8 cellular contexts compared by ENCODE assay signal in the genomic region with DNA sequence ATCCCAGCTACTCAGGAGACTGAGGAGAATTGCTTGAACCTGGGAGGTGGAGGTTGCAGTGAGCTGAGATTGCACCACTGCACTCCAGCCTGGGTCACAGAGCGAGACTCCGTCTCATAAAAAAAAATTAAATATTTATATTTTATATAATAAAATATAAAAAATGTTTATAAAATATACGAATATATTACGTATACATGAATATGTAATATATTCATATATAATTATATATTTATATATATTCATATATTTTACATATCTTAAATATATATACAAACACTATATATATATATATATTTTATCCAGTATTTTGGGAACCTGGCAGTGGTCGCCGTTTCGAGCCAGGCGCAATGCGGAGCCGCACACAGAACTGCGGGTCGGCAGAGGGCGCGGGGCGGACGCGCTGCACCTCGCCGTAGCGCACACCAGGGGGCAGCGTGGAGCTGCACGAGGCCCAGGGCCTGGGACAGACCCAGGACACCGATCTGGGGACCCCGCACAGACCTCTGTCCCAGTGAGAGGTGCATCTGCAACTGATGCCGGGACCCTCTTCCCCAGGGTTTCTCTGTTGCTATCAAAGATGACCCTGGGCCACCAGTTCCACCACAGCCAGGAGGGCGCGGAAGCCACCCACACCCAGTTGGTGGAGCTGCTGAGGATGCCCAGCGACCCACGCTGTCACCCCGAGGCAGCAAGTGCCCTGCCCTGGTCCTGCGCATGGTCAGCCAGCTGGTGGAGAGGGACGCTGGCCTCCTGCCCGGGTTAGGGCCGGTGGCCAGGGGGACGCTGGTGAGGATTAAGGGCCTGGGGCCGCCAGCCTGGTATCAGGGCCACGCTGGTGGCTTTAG. TPM values are rescaled to one million over a fixed set of nuclear protein-coding genes. Genes with fewer than 3 reads are reported as not detected.
DNase-seq lines count a peak whose midpoint lies in the region; ATAC-seq and TF ChIP-seq lines count a peak whose summit lies in the region.

No MANE protein-coding gene starts in this region.

- no peaks in the 10 kb centered on the region for H4K20me1 ChIP-seq in neural progenitor cell (ENCODE audit: low read depth)

- H3K36me3 Mint-ChIP-seq in CD14-positive monocyte (no peaks in the 10 kb centered on the region), neural progenitor cell (peaks cover 18% of the 10 kb centered on the region)

- H3K9ac ChIP-seq in neural progenitor cell, result no peak overlapping the region

- H2AFZ ChIP-seq in neural progenitor cell (replicated peaks), result no peak overlapping the region

- peaks cover 0 to 2% (median 1%) of the 10 kb centered on the region in 3 donors for H3K27me3 Mint-ChIP-seq in CD14-positive monocyte (ENCODE audit: low read depth in 3 of 3)
- H3K27me3 Mint-ChIP-seq in neural progenitor cell (ENCODE audit: insufficient read depth, low read depth), result peaks cover 2% of the 10 kb centered on the region

- no peaks in the 10 kb centered on the region for H3K9me3 ChIP-seq in esophagus squamous epithelium
- no peaks in the 10 kb centered on the region for H3K9me3 ChIP-seq in neural progenitor cell (ENCODE audit: low read depth)
- no peaks in the 10 kb centered on the region for H3K9me3 ChIP-seq in upper lobe of left lung

- H3K27ac ChIP-seq in esophagus squamous epithelium (no peak overlapping the region), neural progenitor cell (no peak overlapping the region), upper lobe of left lung (no peak overlapping the region)

- H3K27ac Mint-ChIP-seq in CD14-positive monocyte, result no peak overlapping the region
- no peak overlapping the region for H3K27ac Mint-ChIP-seq in neural progenitor cell

- H3K79me2 ChIP-seq in neural progenitor cell (ENCODE audit: low read depth), result no peaks in the 10 kb centered on the region

- H3K36me3 ChIP-seq in esophagus squamous epithelium (no peaks in the 10 kb centered on the region), neural progenitor cell (no peaks in the 10 kb centered on the region), upper lobe of left lung (peaks cover 0 to 10% (median 3%) of the 10 kb centered on the region in 4 donors)

- H3K4me3 Mint-ChIP-seq in CD14-positive monocyte, result no peak overlapping the region
- H3K4me3 Mint-ChIP-seq in neural progenitor cell, result no peak overlapping the region

- H3K27me3 ChIP-seq in esophagus squamous epithelium (no peaks in the 10 kb centered on the region), neural progenitor cell (no peaks in the 10 kb centered on the region), upper lobe of left lung (no peaks in the 10 kb centered on the region)

- WGBS in esophagus squamous epithelium, 2 donors, result 18 to 24% methylated on average over 17 to 23 of the region's 37 CpGs
- WGBS in upper lobe of left lung, 2 donors, result 37 to 44% methylated on average over 32 to 37 of the region's 37 CpGs

- TF ChIP-seq EP300 in upper lobe of left lung (IDR thresholded peaks at IDR 0.05), result no peak

- H3F3A ChIP-seq in neural progenitor cell (ENCODE audit: low read depth), result no peaks in the 10 kb centered on the region

- peaks cover 3% of the 10 kb centered on the region for H3K4me1 Mint-ChIP-seq in CD14-positive monocyte
- peaks cover 8% of the 10 kb centered on the region for H3K4me1 Mint-ChIP-seq in neural progenitor cell

- ATAC-seq in GM19372 (IDR thresholded peaks at IDR 0.05; ENCODE audit: low read depth, unreplicated experiment) (peak; percentile 66), upper lobe of left lung (ENCODE audit: low FRiP score in 2 of 2) (peak; percentile 82 to 89)

- DNase-seq in CD14-positive monocyte (ENCODE audit: low spot score), result no peak
- DNase-seq in NB4 (ENCODE audit: low read depth), result peak; percentile 74
- DNase-seq in activated CD8-positive, alpha-beta memory T cell treated with anti-CD3 and anti-CD28 coated beads, Interleukin-2, amount 50 U/mL, for 48 hours, result peak; percentile 91
- DNase-seq in esophagus squamous epithelium (lab: John Stamatoyannopoulos, UW), result no peak
- DNase-seq in neural progenitor cell (ENCODE audit: low spot score), result peak; percentile 83
- peak in 1 of 2 donors; percentile 92 for DNase-seq in upper lobe of left lung
- DNase-seq in NCI-H187 treated with DMSO at 0.1 percent for 48 hours (lab: John Stamatoyannopoulos, UW), result no peak

- peaks cover 0 to 16% (median 2%) of the 10 kb centered on the region in 3 donors for H3K4me1 ChIP-seq in esophagus squamous epithelium
- H3K4me1 ChIP-seq in neural progenitor cell, result no peaks in the 10 kb centered on the region
- peaks cover 0 to 7% (median 2%) of the 10 kb centered on the region in 4 donors for H3K4me1 ChIP-seq in upper lobe of left lung

- peaks cover 0 to 6% (median 0%) of the 10 kb centered on the region in 7 donors for H3K9me3 Mint-ChIP-seq in CD14-positive monocyte
- no peaks in the 10 kb centered on the region for H3K9me3 Mint-ChIP-seq in neural progenitor cell

- TF ChIP-seq CTCF in CD14-positive monocyte (IDR thresholded peaks at IDR 0.05) (peak; percentile 98), NB4 (IDR thresholded peaks at IDR 0.05; ENCODE audit: low read depth, low read length) (peak; percentile 89), esophagus squamous epithelium (IDR thresholded peaks at IDR 0.05) (peak; percentile 51 to 87 (median 66)), neural progenitor cell (IDR thresholded peaks at IDR 0.05) (peak; percentile 85), upper lobe of left lung (IDR thresholded peaks at IDR 0.05) (peak; percentile 71 to 93 (median 86))

- H3K4me3 ChIP-seq in NB4 (ENCODE audit: low read depth, low read length) (no peak overlapping the region), esophagus squamous epithelium (no peak overlapping the region), neural progenitor cell (no peak overlapping the region), upper lobe of left lung (no peak overlapping the region)

- intact Hi-C loops in CD14-positive monocyte (cut with micrococcal nuclease), result loop anchor here (2.0 kb wide), 1 partner anchor 287 kb away; no protein-coding TSS in a partner anchor
- intact Hi-C loops in esophagus squamous epithelium (cut with DNase I), result loop anchor here (10.0 kb wide), 1 partner anchor 287 kb away; no protein-coding TSS in a partner anchor

- H3K4me2 ChIP-seq in neural progenitor cell, result no peak overlapping the region

- TF ChIP-seq POLR2A in NB4 (IDR thresholded peaks at IDR 0.05; ENCODE audit: extremely low read depth, insufficient read length) (no peak), esophagus squamous epithelium (IDR thresholded peaks at IDR 0.05) (no peak), upper lobe of left lung (IDR thresholded peaks at IDR 0.05) (no peak)

RNA-seq across cellular contexts. Expression of gene AP5Z1, which starts 22.7 kb away (rescaled TPM):
- polyA plus RNA-seq in CD14-positive monocyte, result 10 to 100 TPM; 30.8 to 33.8 TPM
- total RNA-seq in esophagus squamous epithelium, result 10 to 100 TPM; 11.2 to 32.8 (median 23.8) TPM
- total RNA-seq in neural progenitor cell (ENCODE audit: low replicate concordance), result 8.3 and 21.8 TPM in 2 replicates
- 100 to 1,000 TPM in 1 of 6 donors, 10 to 100 TPM in 5; 23.4 to 152 (median 52.1) TPM for total RNA-seq in upper lobe of left lung

Comparison
In these comparisons a context has a peak if more than half of its experiments do, and no peak if none do; other contexts are left out.
1. DNase-seq: peak in NB4 (single experiment), activated CD8-positive, alpha-beta memory T cell treated with anti-CD3 and anti-CD28 coated beads, Interleukin-2, amount 50 U/mL, for 48 hours (single experiment) and neural progenitor cell (single experiment); none in CD14-positive monocyte (single experiment), esophagus squamous epithelium (single experiment) and NCI-H187 treated with DMSO at 0.1 percent for 48 hours (single experiment).
2. Peak in every context shown above with its lines, with median percentiles within 50 percentile points of each other: CTCF ChIP-seq.